ENCODE assay signal across 17 cellular contexts in the genomic region with DNA sequence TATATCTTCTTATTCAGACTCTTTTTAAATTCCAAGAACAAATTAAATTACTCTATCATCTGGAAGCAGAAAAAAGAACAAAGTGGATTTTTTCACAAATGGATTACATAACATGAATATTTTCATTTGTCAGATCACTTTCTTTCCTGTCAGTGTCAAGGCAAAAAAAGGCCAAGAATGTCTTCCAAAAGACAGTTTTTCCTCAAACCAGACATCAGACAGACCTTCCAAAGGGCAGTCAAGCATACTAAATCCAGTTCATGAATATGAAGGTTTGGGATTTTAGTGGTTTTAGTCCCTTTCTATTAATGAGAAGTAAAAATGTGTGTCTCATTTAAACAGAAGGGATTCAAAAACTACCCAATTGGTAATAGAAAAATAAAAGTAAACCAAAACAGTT.
DNase-seq lines count a peak whose midpoint lies in the region; ATAC-seq and TF ChIP-seq lines count a peak whose summit lies in the region.
"Had no signal": no experiment of that assay in that cellular context is flagged by ENCODE, and none has a peak within 500 bp of the region (broad histone marks: within the 10 kb centered on the region; RNA-seq: fewer than 3 reads in every experiment).

No MANE protein-coding gene starts in this region.

- intact Hi-C loops in esophagus muscularis mucosa (cut with DNase I) (no loop called here), left colon (cut with DNase I, micrococcal nuclease) (no loop called here)

- in situ Hi-C loops in G401 (cut with HindIII; ENCODE audit: low sequenced_read_pairs), result no loop called here

- ATAC-seq in left colon, result no peak
- no peak for ATAC-seq in GM21619 (IDR thresholded peaks at IDR 0.05; ENCODE audit: unreplicated experiment)
- no peak for ATAC-seq in GM21529 (IDR thresholded peaks at IDR 0.05; ENCODE audit: unreplicated experiment)

- no peak for TF ChIP-seq CTCF in esophagus muscularis mucosa (IDR thresholded peaks at IDR 0.05)

- no peak overlapping the region for H3K4me3 ChIP-seq in esophagus muscularis mucosa
- H3K4me3 ChIP-seq: BLaER1, MG63, SK-N-MC had no signal

- peak; percentile 23 for DNase-seq in G401 (ENCODE audit: low spot score)
- DNase-seq in NCI-H69 (lab: John Stamatoyannopoulos, UW), result peak; percentile 34
- no peak for DNase-seq in esophagus muscularis mucosa (ENCODE audit: extremely low spot score)
- peak; percentile 21 for DNase-seq in pons (ENCODE audit: low spot score)
- DNase-seq in left colon, result no peak
- DNase-seq: CD4-positive, alpha-beta T cell; GDM1; Kasumi-1; MG63; NCI-H187; NK-92 treated with Interleukin-12 subunit alpha and Interleukin-12 subunit beta, amount 100 ng/mL, for 24 hours; SHP77 treated with DMSO at 0.1 percent for 48 hours had no signal

- TF ChIP-seq POLR2A in esophagus muscularis mucosa (IDR thresholded peaks at IDR 0.05; ENCODE audit: low read depth), result no peak

- H3K4me1 ChIP-seq in esophagus muscularis mucosa, result peaks cover 0 to 36% (median 32%) of the 10 kb centered on the region in 4 donors
- H3K4me1 ChIP-seq: BLaER1 had no signal

- no peaks in the 10 kb centered on the region for H3K36me3 ChIP-seq in esophagus muscularis mucosa
- H3K36me3 ChIP-seq: BLaER1, MG63 had no signal

- TF ChIP-seq EP300 in esophagus muscularis mucosa (IDR thresholded peaks at IDR 0.05), result no peak

- H3K9me3 ChIP-seq in esophagus muscularis mucosa, result no peaks in the 10 kb centered on the region
- H3K9me3 ChIP-seq: BLaER1, MG63 had no signal

- peak overlapping the region; percentile 11 to 65 (median 42) for H3K27ac ChIP-seq in esophagus muscularis mucosa (replicated peaks in 1 of 4)
- H3K27ac ChIP-seq: BLaER1, RWPE1, SK-N-MC had no signal

- no peaks in the 10 kb centered on the region for H3K27me3 ChIP-seq in esophagus muscularis mucosa
- H3K27me3 ChIP-seq: BLaER1, MG63 had no signal

Comparison
In these comparisons a context has a peak if more than half of its experiments do, and no peak if none do; other contexts are left out.
1. DNase-seq: peak in G401 (single experiment), NCI-H69 (single experiment) and pons (single experiment); none in esophagus muscularis mucosa (single experiment) and left colon (0 of 2).